Comparison of ENCODE assay signal across 7 cellular contexts in genomic region chr11:8192016-8192895, GRCh38. TPM values are rescaled to one million over a fixed set of nuclear protein-coding genes. Genes with fewer than 3 reads are reported as not detected.
DNase-seq lines count a peak whose midpoint lies in the region; ATAC-seq and TF ChIP-seq lines count a peak whose summit lies in the region.

No MANE protein-coding gene starts in this region.

- 69 to 70% methylated on average over 18 to 19 of the region's 19 CpGs for WGBS in upper lobe of left lung, 2 donors

- DNase-seq in GM10248 (ENCODE audit: extremely low spot score) (peak; percentile 83), NCI-H460 (ENCODE audit: extremely low read depth, low read depth) (peak; percentile 41), fibroblast of lung (ENCODE audit: low read depth in 2 of 2) (peak; percentile 56 to 72), nephron progenitor cell (peak; percentile 79), upper lobe of left lung (peak; percentile 44 to 61)
- peak; percentile 52 for DNase-seq in activated CD8-positive, alpha-beta memory T cell treated with anti-CD3 and anti-CD28 coated beads, Interleukin-2, amount 10 ng/mL, durations not matched to agents 7 days and 5 days

- H2AFZ ChIP-seq in fibroblast of lung (ENCODE audit: low read length) = no peak overlapping the region

- no peak overlapping the region for H3K9ac ChIP-seq in fibroblast of lung (ENCODE audit: insufficient read depth, low read length)

- no peaks in the 10 kb centered on the region for H3K4me1 ChIP-seq in fibroblast of lung (ENCODE audit: control insufficient read depth, extremely low read depth, insufficient read depth, low read length)
- no peaks in the 10 kb centered on the region for H3K4me1 ChIP-seq in upper lobe of left lung

- no peaks in the 10 kb centered on the region for H3K4me1 Mint-ChIP-seq in activated CD8-positive, alpha-beta memory T cell treated with anti-CD3 and anti-CD28 coated beads, Interleukin-2, amount 10 ng/mL, durations not matched to agents 7 days and 5 days
- H3K4me1 Mint-ChIP-seq in nephron progenitor cell = no peaks in the 10 kb centered on the region

- TF ChIP-seq CTCF in GM10248 (IDR thresholded peaks at IDR 0.05; ENCODE audit: control extremely low read depth, extremely low read depth, low read depth, missing control alignments) = peak; percentile 91
- peak; percentile 77 to 97 for TF ChIP-seq CTCF in fibroblast of lung (conservative IDR thresholded peaks at IDR 0.05 in 1 of 2, IDR thresholded peaks at IDR 0.05 in 1 of 2; ENCODE audit: low read depth in 1 of 2, low read length in 2 of 2)
- peak; percentile 90 for TF ChIP-seq CTCF in nephron progenitor cell (IDR thresholded peaks at IDR 0.05)
- TF ChIP-seq CTCF in upper lobe of left lung (IDR thresholded peaks at IDR 0.05) = peak; percentile 47 to 77 (median 64)

- peaks cover 13% of the 10 kb centered on the region for H3K27me3 Mint-ChIP-seq in activated CD8-positive, alpha-beta memory T cell treated with anti-CD3 and anti-CD28 coated beads, Interleukin-2, amount 10 ng/mL, durations not matched to agents 7 days and 5 days
- H3K27me3 Mint-ChIP-seq in nephron progenitor cell (ENCODE audit: low read depth, poor library complexity) = peaks cover 6% of the 10 kb centered on the region

- H3K4me3 Mint-ChIP-seq in activated CD8-positive, alpha-beta memory T cell treated with anti-CD3 and anti-CD28 coated beads, Interleukin-2, amount 10 ng/mL, durations not matched to agents 7 days and 5 days = no peak overlapping the region
- H3K4me3 Mint-ChIP-seq in nephron progenitor cell = no peak overlapping the region

- no peak overlapping the region for H3K4me2 ChIP-seq in fibroblast of lung (ENCODE audit: extremely low read depth, insufficient read depth, low read length)

- H3K9me3 Mint-ChIP-seq in activated CD8-positive, alpha-beta memory T cell treated with anti-CD3 and anti-CD28 coated beads, Interleukin-2, amount 10 ng/mL, durations not matched to agents 7 days and 5 days (ENCODE audit: low read depth) = no peaks in the 10 kb centered on the region
- H3K9me3 Mint-ChIP-seq in nephron progenitor cell = peaks cover under 1% of the 10 kb centered on the region

- CTCF ChIA-PET in GM10248 (lab: Yijun Ruan, JAX) = interaction anchor here (0.9 to 5.7 kb wide), 17 partner anchors 9 to 383 kb away, joined by 3 to 125 read pairs (median 5); partner anchors contain the start of gene LMO1
- CTCF ChIA-PET in activated CD8-positive, alpha-beta memory T cell treated with anti-CD3 and anti-CD28 coated beads, Interleukin-2, amount 10 ng/mL, durations not matched to agents 7 days and 5 days (lab: Charles Lee) = interaction anchor here (0.8 to 3.5 kb wide), 4 partner anchors 12 to 374 kb away, joined by 3 to 19 read pairs (median 6); partner anchors contain the start of gene LMO1

- no peak overlapping the region for H3K27ac Mint-ChIP-seq in activated CD8-positive, alpha-beta memory T cell treated with anti-CD3 and anti-CD28 coated beads, Interleukin-2, amount 10 ng/mL, durations not matched to agents 7 days and 5 days
- no peak overlapping the region for H3K27ac Mint-ChIP-seq in nephron progenitor cell

- TF ChIP-seq EP300 in upper lobe of left lung (IDR thresholded peaks at IDR 0.05) = no peak

- H4K20me1 ChIP-seq in fibroblast of lung (ENCODE audit: control insufficient read depth, extremely low read depth, insufficient read depth, low read length) = no peaks in the 10 kb centered on the region

- H3K36me3 Mint-ChIP-seq in activated CD8-positive, alpha-beta memory T cell treated with anti-CD3 and anti-CD28 coated beads, Interleukin-2, amount 10 ng/mL, durations not matched to agents 7 days and 5 days = no peaks in the 10 kb centered on the region
- no peaks in the 10 kb centered on the region for H3K36me3 Mint-ChIP-seq in nephron progenitor cell (ENCODE audit: low read depth)

- POLR2A ChIA-PET in GM10248 (lab: Yijun Ruan, JAX) = no interaction called here

- ATAC-seq in HG03045 (IDR thresholded peaks at IDR 0.05; ENCODE audit: unreplicated experiment) (peak; percentile 49), upper lobe of left lung (ENCODE audit: low FRiP score in 2 of 2) (peak; percentile 65 to 78)
- peak; percentile 45 for ATAC-seq in activated CD8-positive, alpha-beta memory T cell treated with anti-CD3 and anti-CD28 coated beads, Interleukin-2, amount 10 ng/mL, durations not matched to agents 7 days and 5 days

- TF ChIP-seq POLR2A in upper lobe of left lung (IDR thresholded peaks at IDR 0.05) = no peak

- H3K36me3 ChIP-seq in fibroblast of lung (ENCODE audit: control insufficient read depth, insufficient read depth, low read length) = no peaks in the 10 kb centered on the region
- no peaks in the 10 kb centered on the region for H3K36me3 ChIP-seq in upper lobe of left lung

- no peaks in the 10 kb centered on the region for H3K79me2 ChIP-seq in fibroblast of lung (ENCODE audit: control insufficient read depth, insufficient read depth, low read length)

- H3K9me3 ChIP-seq in fibroblast of lung (ENCODE audit: control insufficient read depth, insufficient read depth, low read depth, low read length) = no peaks in the 10 kb centered on the region
- H3K9me3 ChIP-seq in upper lobe of left lung = no peaks in the 10 kb centered on the region

- H3K27ac ChIP-seq in fibroblast of lung (ENCODE audit: insufficient read depth, low read length) (no peak overlapping the region), upper lobe of left lung (no peak overlapping the region)

- H3K27me3 ChIP-seq in fibroblast of lung (ENCODE audit: control insufficient read depth, insufficient read depth, low read length) (peaks cover 2% of the 10 kb centered on the region), upper lobe of left lung (no peaks in the 10 kb centered on the region)

- H3K4me3 ChIP-seq in fibroblast of lung (replicated peaks in 1 of 4; ENCODE audit: control extremely low read depth in 1 of 4, insufficient read depth in 1 of 4, low read depth in 3 of 4, low read length in 4 of 4) (no peak overlapping the region), upper lobe of left lung (no peak overlapping the region)

RNA-seq across cellular contexts. Expression of gene RIC3, which starts 23.4 kb away (rescaled TPM):
- total RNA-seq in NCI-H460 (2014; rRNA removed; shearing (Covaris generic)) = 1.4 and 1.9 TPM in 2 replicates
- 1.3 and 2.7 TPM in 2 replicates for polyA plus RNA-seq in NCI-H460 (2014; cell fraction: nucleus; rRNA removed)
- 1 to 10 TPM; 5.7 to 7.4 TPM for total RNA-seq in activated CD8-positive, alpha-beta memory T cell treated with anti-CD3 and anti-CD28 coated beads, Interleukin-2, amount 10 ng/mL, durations not matched to agents 7 days and 5 days
- not detected in 2 replicates for total RNA-seq in fibroblast of lung
- polyA plus RNA-seq in fibroblast of lung = not detected in 2 replicates
- polyA plus RNA-seq in fibroblast of lung (2012) = not detected in 2 replicates
- not detected in 2 replicates for polyA minus RNA-seq in fibroblast of lung (ENCODE audit: low replicate concordance)
- total RNA-seq in upper lobe of left lung = 10 to 100 TPM in 5 of 6 donors, 1 to 10 TPM in 1; 8.2 to 44.0 (median 12.2) TPM
